In genomic region chr10:3780056-3780765, GRCh38 we compare ENCODE assay signal across 9 cellular contexts. TPM values are rescaled to one million over a fixed set of nuclear protein-coding genes. Genes with fewer than 3 reads are reported as not detected.
DNase-seq lines count a peak whose midpoint lies in the region; ATAC-seq and TF ChIP-seq lines count a peak whose summit lies in the region.
"Had no signal": no experiment of that assay in that cellular context is flagged by ENCODE, and none has a peak within 500 bp of the region (broad histone marks: within the 10 kb centered on the region; RNA-seq: fewer than 3 reads in every experiment).

No MANE protein-coding gene starts in this region.

- no peak for TF ChIP-seq CTCF in AG09309 (IDR thresholded peaks at IDR 0.05; ENCODE audit: control insufficient read depth, insufficient read depth, low read depth, low read length, missing control alignments)
- TF ChIP-seq CTCF in NB4 (IDR thresholded peaks at IDR 0.05; ENCODE audit: low read depth, low read length), result no peak

- no peak for TF ChIP-seq POLR2A in NB4 (IDR thresholded peaks at IDR 0.05; ENCODE audit: extremely low read depth, insufficient read length)

- H3K4me1 Mint-ChIP-seq in naive B cell, result peaks cover 47 to 60% (median 53%) of the 10 kb centered on the region in 3 donors

- H3K4me3 ChIP-seq in AG09309 (ENCODE audit: control insufficient read depth, low read depth, low read length), result peak overlapping the region; percentile 90
- H3K4me3 ChIP-seq in NB4 (ENCODE audit: low read depth, low read length), result peak overlapping the region; percentile 11

- no peak for ATAC-seq in naive B cell (ENCODE audit: low read depth in 2 of 2)

- peaks cover 48 to 49% of the 10 kb centered on the region in 2 donors for H3K36me3 Mint-ChIP-seq in naive B cell

- peak overlapping the region in 5 of 8 donors; percentile 32 to 99 (median 60) for H3K4me3 Mint-ChIP-seq in naive B cell

- DNase-seq in AG09309 (ENCODE audit: low read depth) (no peak), NB4 (ENCODE audit: low read depth) (no peak), dedifferentiated amniotic fluid mesenchymal stem cell (ENCODE audit: extremely low spot score) (peak; percentile 37), naive B cell (no peak), mucosa of gallbladder (ENCODE audit: low spot score) (no peak), NCI-H748 (lab: John Stamatoyannopoulos, UW; ENCODE audit: unreplicated experiment) (no peak), NOMO-1 treated with DMSO at 0.1 percent for 48 hours (lab: John Stamatoyannopoulos, UW; ENCODE audit: unreplicated experiment) (no peak)
- DNase-seq in activated CD4-positive, CD25-positive, alpha-beta regulatory T cell (lab: John Stamatoyannopoulos, UW), result no peak
- DNase-seq: T1000 had no signal

- peak overlapping the region in 4 of 6 donors; percentile 82 to 100 (median 92) for H3K27ac Mint-ChIP-seq in naive B cell

- H3K9me3 Mint-ChIP-seq in naive B cell, result no peaks in the 10 kb centered on the region

- no peaks in the 10 kb centered on the region for H3K27me3 Mint-ChIP-seq in naive B cell

RNA-seq across cellular contexts. Expression of gene KLF6, which starts 4.8 kb away (rescaled TPM):
- 1,000 to 10,000 TPM in 1 of 6 donors, 100 to 1,000 TPM in 5; 316 to 1,111 (median 647) TPM for polyA plus RNA-seq in naive B cell (ENCODE audit: low read depth in 6 of 6)
- 165 TPM for total RNA-seq in mucosa of gallbladder
